In genomic region chr20:22503577-22503976, GRCh38 we compare ENCODE assay signal across 29 cellular contexts.
"Had no signal": no experiment of that assay in that cellular context is flagged by ENCODE, and none has a peak within 500 bp of the region (broad histone marks: within the 10 kb centered on the region; RNA-seq: fewer than 3 reads in every experiment).

No MANE protein-coding gene starts in this region.

- H3K27me3 ChIP-seq: ascending aorta, brain microvascular endothelial cell had no signal

- H3K27me3 Mint-ChIP-seq: activated CD4-positive, alpha-beta memory T cell treated with anti-CD3 and anti-CD28 coated beads, Interleukin-2, amount 10 ng/mL, durations not matched to agents 7 days and 5 days; activated CD4-positive, alpha-beta T cell treated with anti-CD3 and anti-CD28 coated beads, Interleukin-2, amount 10 ng/mL, durations not matched to agents 7 days and 5 days; activated naive CD4-positive, alpha-beta T cell treated with anti-CD3 and anti-CD28 coated beads, Interleukin-2, amount 10 ng/mL, durations not matched to agents 7 days and 5 days; activated naive CD8-positive, alpha-beta T cell treated with anti-CD3 and anti-CD28 coated beads, Interleukin-2, amount 10 ng/mL, durations not matched to agents 7 days and 5 days; activated T-cell treated with anti-CD3 and anti-CD28 coated beads, Interleukin-2, amount 50 U/mL, for 24 hours; central memory CD8-positive, alpha-beta T cell; effector memory CD8-positive, alpha-beta T cell; T-helper 17 cell had no signal

- H3K4me3 Mint-ChIP-seq: activated CD4-positive, alpha-beta memory T cell treated with anti-CD3 and anti-CD28 coated beads, Interleukin-2, amount 10 ng/mL, durations not matched to agents 7 days and 5 days; activated CD4-positive, alpha-beta T cell treated with anti-CD3 and anti-CD28 coated beads, Interleukin-2, amount 10 ng/mL, durations not matched to agents 7 days and 5 days; activated naive CD4-positive, alpha-beta T cell treated with anti-CD3 and anti-CD28 coated beads, Interleukin-2, amount 10 ng/mL, durations not matched to agents 7 days and 5 days; activated naive CD8-positive, alpha-beta T cell treated with anti-CD3 and anti-CD28 coated beads, Interleukin-2, amount 10 ng/mL, durations not matched to agents 7 days and 5 days; activated T-cell treated with anti-CD3 and anti-CD28 coated beads, Interleukin-2, amount 50 U/mL, for 24 hours; activated T-cell treated with anti-CD3 and anti-CD28 coated beads, Interleukin-2, amount 50 U/mL, for 72 hours; central memory CD8-positive, alpha-beta T cell; effector memory CD8-positive, alpha-beta T cell; T-helper 17 cell; T-helper 2 cell treated with Interferon-gamma antibody and Interleukin-4, amounts not matched to agents 5 μg/mL and 100 μg/mL, for 36 hours had no signal

- H3K4me1 Mint-ChIP-seq: activated CD4-positive, alpha-beta memory T cell treated with anti-CD3 and anti-CD28 coated beads, Interleukin-2, amount 10 ng/mL, durations not matched to agents 7 days and 5 days; activated CD4-positive, alpha-beta T cell treated with anti-CD3 and anti-CD28 coated beads, Interleukin-2, amount 10 ng/mL, durations not matched to agents 7 days and 5 days; activated naive CD4-positive, alpha-beta T cell treated with anti-CD3 and anti-CD28 coated beads, Interleukin-2, amount 10 ng/mL, durations not matched to agents 7 days and 5 days; activated naive CD8-positive, alpha-beta T cell treated with anti-CD3 and anti-CD28 coated beads, Interleukin-2, amount 10 ng/mL, durations not matched to agents 7 days and 5 days; central memory CD8-positive, alpha-beta T cell; T-helper 17 cell had no signal

- H3K36me3 ChIP-seq: ascending aorta, brain microvascular endothelial cell, esophagus squamous epithelium, gastroesophageal sphincter had no signal

- H3K36me3 Mint-ChIP-seq: activated naive CD4-positive, alpha-beta T cell treated with anti-CD3 and anti-CD28 coated beads, Interleukin-2, amount 10 ng/mL, durations not matched to agents 7 days and 5 days; activated naive CD8-positive, alpha-beta T cell treated with anti-CD3 and anti-CD28 coated beads, Interleukin-2, amount 10 ng/mL, durations not matched to agents 7 days and 5 days had no signal

- ATAC-seq: activated naive CD4-positive, alpha-beta T cell treated with anti-CD3 and anti-CD28 coated beads, Interleukin-2, amount 50 U/mL, for 72 hours; activated T-cell treated with anti-CD3 and anti-CD28 coated beads, Interleukin-2, amount 50 U/mL, for 72 hours; effector memory CD8-positive, alpha-beta T cell; gastroesophageal sphincter; T-helper 17 cell had no signal

- H3K9me3 ChIP-seq: ascending aorta, esophagus squamous epithelium, gastroesophageal sphincter had no signal

- H3K27ac ChIP-seq: ascending aorta, brain microvascular endothelial cell, esophagus squamous epithelium, gastroesophageal sphincter had no signal

- H3K9me3 Mint-ChIP-seq: activated CD4-positive, alpha-beta T cell treated with anti-CD3 and anti-CD28 coated beads, Interleukin-2, amount 10 ng/mL, durations not matched to agents 7 days and 5 days; T-helper 2 cell treated with Interferon-gamma antibody and Interleukin-4, amounts not matched to agents 5 μg/mL and 100 μg/mL, for 36 hours had no signal

- H3K27ac Mint-ChIP-seq: activated CD4-positive, alpha-beta memory T cell treated with anti-CD3 and anti-CD28 coated beads, Interleukin-2, amount 10 ng/mL, durations not matched to agents 7 days and 5 days; activated CD4-positive, alpha-beta T cell treated with anti-CD3 and anti-CD28 coated beads, Interleukin-2, amount 10 ng/mL, durations not matched to agents 7 days and 5 days; activated naive CD4-positive, alpha-beta T cell treated with anti-CD3 and anti-CD28 coated beads, Interleukin-2, amount 10 ng/mL, durations not matched to agents 7 days and 5 days; activated naive CD4-positive, alpha-beta T cell treated with anti-CD3 and anti-CD28 coated beads, Interleukin-2, amount 50 U/mL, for 72 hours; activated naive CD8-positive, alpha-beta T cell treated with anti-CD3 and anti-CD28 coated beads, Interleukin-2, amount 10 ng/mL, durations not matched to agents 7 days and 5 days; activated T-cell treated with anti-CD3 and anti-CD28 coated beads, Interleukin-2, amount 50 U/mL, for 24 hours; activated T-cell treated with anti-CD3 and anti-CD28 coated beads, Interleukin-2, amount 50 U/mL, for 72 hours; effector memory CD8-positive, alpha-beta T cell; T-helper 17 cell; T-helper 2 cell treated with Interferon-gamma antibody and Interleukin-4, amounts not matched to agents 5 μg/mL and 100 μg/mL, for 36 hours had no signal

- DNase-seq: activated CD4-positive, alpha-beta memory T cell treated with anti-CD3 and anti-CD28 coated beads, Interleukin-2, amount 10 ng/mL, durations not matched to agents 7 days and 5 days; activated CD4-positive, alpha-beta T cell treated with anti-CD3 and anti-CD28 coated beads for 1 hour; activated CD4-positive, alpha-beta T cell treated with anti-CD3 and anti-CD28 coated beads for 4 hours; activated CD4-positive, alpha-beta T cell treated with anti-CD3 and anti-CD28 coated beads, Interleukin-2, amount 10 ng/mL, durations not matched to agents 7 days and 5 days; activated CD4-positive, alpha-beta T cell treated with anti-CD3 and anti-CD28 coated beads, Interleukin-2, amount 50 U/mL, for 4 hours; activated CD8-positive, alpha-beta memory T cell treated with anti-CD3 and anti-CD28 coated beads, Interleukin-2, amount 50 U/mL, for 48 hours; activated gamma-delta T cell; activated naive CD4-positive, alpha-beta T cell; activated naive CD4-positive, alpha-beta T cell treated with anti-CD3 and anti-CD28 coated beads, Interleukin-2, amount 10 ng/mL, durations not matched to agents 7 days and 5 days; activated naive CD8-positive, alpha-beta T cell treated with anti-CD3 and anti-CD28 coated beads, Interleukin-2, amount 10 ng/mL, durations not matched to agents 7 days and 5 days; activated T-cell treated with anti-CD3 and anti-CD28 coated beads for 4 hours; activated T-cell treated with anti-CD3 and anti-CD28 coated beads, Interleukin-2, amount 50 U/mL, for 24 hours; activated T-cell treated with anti-CD3 and anti-CD28 coated beads, Interleukin-2, amount 50 U/mL, for 72 hours; brain microvascular endothelial cell; cortex of kidney; dermis blood vessel endothelial cell; effector CD4-positive, alpha-beta T cell; effector memory CD8-positive, alpha-beta T cell; erythroblast; esophagus squamous epithelium; foreskin melanocyte; T-helper 1 cell; T-helper 17 cell; T1000 had no signal

- H3K4me3 ChIP-seq: ascending aorta, esophagus squamous epithelium, gastroesophageal sphincter had no signal

- H3K4me1 ChIP-seq: ascending aorta, esophagus squamous epithelium, gastroesophageal sphincter had no signal
